Comparison of ENCODE assay signal across 8 cellular contexts in the genomic region with DNA sequence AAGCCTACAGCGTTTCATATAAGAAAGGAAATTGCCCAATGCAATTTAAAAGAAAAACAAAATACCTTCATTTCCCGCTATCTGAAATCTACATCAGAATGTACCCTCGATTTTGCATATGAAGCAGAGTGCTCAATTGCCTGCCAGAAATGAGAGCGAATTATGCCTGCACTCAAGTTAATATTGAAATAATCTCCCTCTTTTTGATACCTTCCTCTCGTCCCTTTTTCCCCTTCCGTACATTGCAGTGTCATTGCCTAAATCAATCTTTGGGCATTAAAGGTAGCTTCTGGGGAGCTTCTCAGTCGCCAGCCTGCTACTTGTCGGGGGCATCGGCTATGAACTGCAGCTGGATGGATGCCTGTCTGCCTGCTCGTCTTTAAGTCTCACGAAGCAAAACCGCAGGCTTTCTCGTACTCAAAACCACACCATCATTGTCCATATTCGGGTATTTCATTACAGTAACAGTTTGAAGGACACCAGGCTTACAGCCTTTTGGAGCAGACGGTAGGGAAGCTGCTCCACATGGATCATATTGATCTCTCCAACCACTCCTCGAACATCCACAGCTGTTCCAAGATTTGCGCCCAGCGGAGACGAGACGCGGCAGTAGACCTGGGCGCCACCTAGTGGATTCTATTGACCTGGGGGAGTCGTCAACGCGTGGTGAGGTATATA.
DNase-seq lines count a peak whose midpoint lies in the region; FAIRE-seq and TF ChIP-seq lines count a peak whose summit lies in the region.

No MANE protein-coding gene starts in this region.

- H3K27ac ChIP-seq in thymus (ENCODE audit: low read depth), result no peak overlapping the region

- H3K36me3 ChIP-seq in HAP-1 (replicated peaks) (no peaks in the 10 kb centered on the region), thymus (ENCODE audit: control insufficient read depth, insufficient read depth) (no peaks in the 10 kb centered on the region)

- H3K9me3 Mint-ChIP-seq in osteocyte (ENCODE audit: unreplicated experiment), result no peaks in the 10 kb centered on the region

- H3K4me1 ChIP-seq in HAP-1 (peaks cover 9% of the 10 kb centered on the region), thymus (ENCODE audit: control insufficient read depth, insufficient read depth, low read length) (peaks cover 4% of the 10 kb centered on the region)

- peaks cover 82% of the 10 kb centered on the region for H3K27me3 Mint-ChIP-seq in osteocyte (ENCODE audit: unreplicated experiment)

- H3K9me3 ChIP-seq in HAP-1 (no peaks in the 10 kb centered on the region), thymus (ENCODE audit: control insufficient read depth) (no peaks in the 10 kb centered on the region)

- DNase-seq in HAP-1 (ENCODE audit: low spot score in 2 of 2) (peak; percentile 79 to 93), M059J (ENCODE audit: low read depth) (peak; percentile 75), SHP77 treated with DMSO at 0.1 percent for 48 hours (lab: John Stamatoyannopoulos, UW) (peak; percentile 54), glomerular endothelial cell (ENCODE audit: extremely low read depth, low read depth, low spot score) (peak; percentile 68), osteocyte (ENCODE audit: extremely low spot score, unreplicated experiment) (peak; percentile 89)
- peak; percentile 56 for DNase-seq in activated gamma-delta T cell treated with anti-CD3 and anti-CD28 coated beads, Interleukin-2, amount 50 U/mL, for 16 hours (ENCODE audit: low read depth)

- peaks cover 12% of the 10 kb centered on the region for H3K4me1 Mint-ChIP-seq in osteocyte (ENCODE audit: unreplicated experiment)

- no peaks in the 10 kb centered on the region for H3K36me3 Mint-ChIP-seq in osteocyte (ENCODE audit: unreplicated experiment)

- under 1% methylated on average over 25 of the region's 25 CpGs for WGBS in thymus

- H3K27me3 ChIP-seq in HAP-1 (ENCODE audit: low read depth) (peaks cover 42% of the 10 kb centered on the region), thymus (ENCODE audit: control insufficient read depth, insufficient read depth) (peaks cover 4% of the 10 kb centered on the region)

- H3K4me3 Mint-ChIP-seq in osteocyte (ENCODE audit: unreplicated experiment), result peak overlapping the region; percentile 81

- FAIRE-seq in G401.6 (lab: Jason Lieb, UNC), result peak; percentile 98

- peak overlapping the region; percentile 45 for H3K27ac Mint-ChIP-seq in osteocyte (ENCODE audit: unreplicated experiment)

- H3K4me3 ChIP-seq in HAP-1 (peak overlapping the region; percentile 13), thymus (ENCODE audit: low read length) (peak overlapping the region; percentile 65)

- in situ Hi-C loops in HAP-1 (cut with MboI; ENCODE audit: low sequenced_read_pairs), result loop anchor here (10.0 to 25.0 kb wide), 3 partner anchors 334 to 661 kb away; no protein-coding TSS in a partner anchor

- TF ChIP-seq CTCF in osteocyte (IDR thresholded peaks at IDR 0.05), result peak; percentile 87
